1 cellular context compared by ENCODE assay signal in the genomic region with DNA sequence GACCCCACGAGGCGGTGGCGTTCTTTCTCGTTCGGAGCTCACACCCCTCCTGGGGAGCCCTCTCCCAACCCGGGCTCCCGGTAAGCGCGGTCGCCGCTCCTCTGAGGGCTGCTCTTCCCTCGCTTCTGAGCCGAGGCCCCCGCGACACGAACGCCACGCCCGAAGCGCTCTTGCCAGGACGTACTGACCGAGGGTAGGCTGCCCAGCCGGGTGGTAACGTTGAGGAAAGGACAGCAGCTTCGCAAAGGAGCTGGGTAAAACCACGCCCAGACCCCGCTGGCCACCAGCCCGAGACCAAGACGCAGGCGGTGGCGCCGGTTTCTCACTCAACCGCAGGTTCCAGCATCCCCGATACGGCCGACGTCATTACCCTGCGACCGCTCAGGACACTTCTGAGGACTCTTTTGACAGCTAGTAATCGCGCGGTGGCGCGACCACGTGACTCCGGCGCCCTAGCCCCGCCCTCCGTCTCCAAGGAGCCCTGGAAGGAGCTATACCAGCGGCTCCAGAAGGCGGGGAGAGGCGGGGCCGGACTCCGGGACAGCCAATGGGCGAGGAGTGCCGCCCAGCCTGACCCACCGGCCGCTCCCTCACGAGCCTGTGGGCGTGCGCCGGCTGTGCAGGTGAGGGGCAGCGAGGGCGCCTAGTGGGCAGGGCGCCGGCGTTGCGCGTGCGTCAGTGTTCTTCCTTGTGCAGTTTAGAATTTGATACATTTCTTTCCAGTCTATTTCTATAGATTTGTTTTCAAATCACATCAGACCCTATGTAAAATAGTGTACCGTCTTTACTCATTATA.
A peak's percentile ranks its signal among the peaks of the same experiment; 100 is the strongest.
TF ChIP-seq lines count a peak whose summit lies in the region.

No MANE protein-coding gene starts in this region.

TF ChIP-seq in HepG2, 621 proteins besides CTCF, POLR2A, EP300 and RAD21 (continued from another document and continues in another):
- TF ChIP-seq NR2F2 (IDR thresholded peaks at IDR 0.05; ENCODE audit: borderline replicate concordance, low read depth), result no peak; the same call in 1 of the 2 replicates
- TF ChIP-seq TRIM24 (CRISPR knock-in tag; IDR thresholded peaks at IDR 0.05), result no peak
- TF ChIP-seq NRL (CRISPR knock-in tag; IDR thresholded peaks at IDR 0.05; ENCODE audit: borderline replicate concordance), result peak; percentile 98
- TF ChIP-seq, protein P1, sequence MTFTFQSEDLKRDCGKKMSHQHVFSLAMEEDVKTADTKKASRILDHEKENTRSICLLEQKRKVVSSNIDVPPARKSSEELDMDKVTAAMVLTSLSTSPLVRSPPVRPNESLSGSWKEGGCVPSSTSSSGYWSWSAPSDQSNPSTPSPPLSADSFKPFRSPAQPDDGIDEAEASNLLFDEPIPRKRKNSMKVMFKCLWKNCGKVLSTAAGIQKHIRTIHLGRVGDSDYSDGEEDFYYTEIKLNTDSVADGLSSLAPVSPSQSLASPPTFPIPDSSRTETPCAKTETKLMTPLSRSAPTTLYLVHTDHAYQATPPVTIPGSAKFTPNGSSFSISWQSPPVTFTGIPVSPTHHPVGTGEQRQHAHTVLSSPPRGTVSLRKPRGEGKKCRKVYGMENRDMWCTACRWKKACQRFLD (CRISPR knock-in tag; IDR thresholded peaks at IDR 0.05; ENCODE audit: borderline replicate concordance), result no peak; the same call in 1 of the 2 replicates
- TF ChIP-seq, protein P2, sequence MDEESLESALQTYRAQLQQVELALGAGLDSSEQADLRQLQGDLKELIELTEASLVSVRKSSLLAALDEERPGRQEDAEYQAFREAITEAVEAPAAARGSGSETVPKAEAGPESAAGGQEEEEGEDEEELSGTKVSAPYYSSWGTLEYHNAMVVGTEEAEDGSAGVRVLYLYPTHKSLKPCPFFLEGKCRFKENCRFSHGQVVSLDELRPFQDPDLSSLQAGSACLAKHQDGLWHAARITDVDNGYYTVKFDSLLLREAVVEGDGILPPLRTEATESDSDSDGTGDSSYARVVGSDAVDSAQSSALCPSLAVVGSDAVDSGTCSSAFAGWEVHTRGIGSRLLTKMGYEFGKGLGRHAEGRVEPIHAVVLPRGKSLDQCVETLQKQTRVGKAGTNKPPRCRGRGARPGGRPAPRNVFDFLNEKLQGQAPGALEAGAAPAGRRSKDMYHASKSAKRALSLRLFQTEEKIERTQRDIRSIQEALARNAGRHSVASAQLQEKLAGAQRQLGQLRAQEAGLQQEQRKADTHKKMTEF (CRISPR knock-in tag; IDR thresholded peaks at IDR 0.05), result peak; percentile 97
- TF ChIP-seq, protein P3, sequence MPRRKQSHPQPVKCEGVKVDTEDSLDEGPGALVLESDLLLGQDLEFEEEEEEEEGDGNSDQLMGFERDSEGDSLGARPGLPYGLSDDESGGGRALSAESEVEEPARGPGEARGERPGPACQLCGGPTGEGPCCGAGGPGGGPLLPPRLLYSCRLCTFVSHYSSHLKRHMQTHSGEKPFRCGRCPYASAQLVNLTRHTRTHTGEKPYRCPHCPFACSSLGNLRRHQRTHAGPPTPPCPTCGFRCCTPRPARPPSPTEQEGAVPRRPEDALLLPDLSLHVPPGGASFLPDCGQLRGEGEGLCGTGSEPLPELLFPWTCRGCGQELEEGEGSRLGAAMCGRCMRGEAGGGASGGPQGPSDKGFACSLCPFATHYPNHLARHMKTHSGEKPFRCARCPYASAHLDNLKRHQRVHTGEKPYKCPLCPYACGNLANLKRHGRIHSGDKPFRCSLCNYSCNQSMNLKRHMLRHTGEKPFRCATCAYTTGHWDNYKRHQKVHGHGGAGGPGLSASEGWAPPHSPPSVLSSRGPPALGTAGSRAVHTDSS (CRISPR knock-in tag; conservative IDR thresholded peaks at IDR 0.05), result no peak
- peak; percentile 78; the same call in 1 of the 2 replicates for TF ChIP-seq ZNF331 (CRISPR knock-in tag; IDR thresholded peaks at IDR 0.05)
- no peak for TF ChIP-seq MAFG (CRISPR knock-in tag; IDR thresholded peaks at IDR 0.05)
- TF ChIP-seq ZSCAN21 (CRISPR knock-in tag; IDR thresholded peaks at IDR 0.05; ENCODE audit: borderline replicate concordance), result peak; percentile 77
- TF ChIP-seq PCBP2 (optimal IDR thresholded peaks at IDR 0.05; ENCODE audit: low read depth, low read length, poor library complexity, severe bottlenecking), result no peak
- TF ChIP-seq ZFP36L1 (CRISPR knock-in tag; IDR thresholded peaks at IDR 0.05), result peak; percentile 75; the same call in 1 of the 2 replicates
- TF ChIP-seq ZNF451 (CRISPR knock-in tag; IDR thresholded peaks at IDR 0.05), result peak; percentile 78
- no peak for TF ChIP-seq SCMH1 (CRISPR knock-in tag; IDR thresholded peaks at IDR 0.05; ENCODE audit: borderline replicate concordance)
- peak; percentile 94; the same call in 1 of the 2 replicates for TF ChIP-seq NFKB2 (CRISPR knock-in tag; IDR thresholded peaks at IDR 0.05; ENCODE audit: borderline replicate concordance)
- peak; percentile 88 for TF ChIP-seq POLR2G (IDR thresholded peaks at IDR 0.05; ENCODE audit: low read depth, low read length)
- TF ChIP-seq HMGA1 (CRISPR knock-in tag; conservative IDR thresholded peaks at IDR 0.05), result no peak
- no peak for TF ChIP-seq ZNF7 (CRISPR knock-in tag; IDR thresholded peaks at IDR 0.05)
- TF ChIP-seq SP5 (CRISPR knock-in tag; IDR thresholded peaks at IDR 0.05; ENCODE audit: borderline replicate concordance, low read depth), result peak; percentile 68
- peak; percentile 92 for TF ChIP-seq RBM39 (IDR thresholded peaks at IDR 0.05; ENCODE audit: low read depth, low read length, poor library complexity, severe bottlenecking)
- no peak; the same call in 1 of the 2 replicates for TF ChIP-seq ZNF44 (CRISPR knock-in tag; IDR thresholded peaks at IDR 0.05)
- peak; percentile 61 for TF ChIP-seq GFI1 (CRISPR knock-in tag; IDR thresholded peaks at IDR 0.05; ENCODE audit: borderline replicate concordance)
- TF ChIP-seq, protein P4, sequence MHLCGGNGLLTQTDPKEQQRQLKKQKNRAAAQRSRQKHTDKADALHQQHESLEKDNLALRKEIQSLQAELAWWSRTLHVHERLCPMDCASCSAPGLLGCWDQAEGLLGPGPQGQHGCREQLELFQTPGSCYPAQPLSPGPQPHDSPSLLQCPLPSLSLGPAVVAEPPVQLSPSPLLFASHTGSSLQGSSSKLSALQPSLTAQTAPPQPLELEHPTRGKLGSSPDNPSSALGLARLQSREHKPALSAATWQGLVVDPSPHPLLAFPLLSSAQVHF (CRISPR knock-in tag; IDR thresholded peaks at IDR 0.05), result no peak
- no peak for TF ChIP-seq MATR3 (CRISPR knock-in tag; IDR thresholded peaks at IDR 0.05)
- TF ChIP-seq, protein P5, sequence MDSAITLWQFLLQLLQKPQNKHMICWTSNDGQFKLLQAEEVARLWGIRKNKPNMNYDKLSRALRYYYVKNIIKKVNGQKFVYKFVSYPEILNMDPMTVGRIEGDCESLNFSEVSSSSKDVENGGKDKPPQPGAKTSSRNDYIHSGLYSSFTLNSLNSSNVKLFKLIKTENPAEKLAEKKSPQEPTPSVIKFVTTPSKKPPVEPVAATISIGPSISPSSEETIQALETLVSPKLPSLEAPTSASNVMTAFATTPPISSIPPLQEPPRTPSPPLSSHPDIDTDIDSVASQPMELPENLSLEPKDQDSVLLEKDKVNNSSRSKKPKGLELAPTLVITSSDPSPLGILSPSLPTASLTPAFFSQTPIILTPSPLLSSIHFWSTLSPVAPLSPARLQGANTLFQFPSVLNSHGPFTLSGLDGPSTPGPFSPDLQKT (CRISPR knock-in tag; IDR thresholded peaks at IDR 0.05; ENCODE audit: borderline replicate concordance), result no peak
- TF ChIP-seq, protein P6, sequence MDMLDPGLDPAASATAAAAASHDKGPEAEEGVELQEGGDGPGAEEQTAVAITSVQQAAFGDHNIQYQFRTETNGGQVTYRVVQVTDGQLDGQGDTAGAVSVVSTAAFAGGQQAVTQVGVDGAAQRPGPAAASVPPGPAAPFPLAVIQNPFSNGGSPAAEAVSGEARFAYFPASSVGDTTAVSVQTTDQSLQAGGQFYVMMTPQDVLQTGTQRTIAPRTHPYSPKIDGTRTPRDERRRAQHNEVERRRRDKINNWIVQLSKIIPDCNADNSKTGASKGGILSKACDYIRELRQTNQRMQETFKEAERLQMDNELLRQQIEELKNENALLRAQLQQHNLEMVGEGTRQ (IDR thresholded peaks at IDR 0.05; ENCODE audit: low read depth, low read length), result peak; percentile 93
- TF ChIP-seq, protein P6 (CRISPR knock-in tag; IDR thresholded peaks at IDR 0.05; ENCODE audit: borderline replicate concordance), result peak; percentile 98
- peak; percentile 88; the same call in 1 of the 2 replicates for TF ChIP-seq ZKSCAN8 (CRISPR knock-in tag; IDR thresholded peaks at IDR 0.05; ENCODE audit: borderline replicate concordance)
- TF ChIP-seq NPAS2 (CRISPR knock-in tag; IDR thresholded peaks at IDR 0.05; ENCODE audit: borderline replicate concordance), result no peak
- no peak for TF ChIP-seq POLR2AphosphoS2 (IDR thresholded peaks at IDR 0.05; ENCODE audit: low read depth, low read length)
- TF ChIP-seq ZMYM2 (CRISPR knock-in tag; IDR thresholded peaks at IDR 0.05), result no peak
- TF ChIP-seq, protein P7, sequence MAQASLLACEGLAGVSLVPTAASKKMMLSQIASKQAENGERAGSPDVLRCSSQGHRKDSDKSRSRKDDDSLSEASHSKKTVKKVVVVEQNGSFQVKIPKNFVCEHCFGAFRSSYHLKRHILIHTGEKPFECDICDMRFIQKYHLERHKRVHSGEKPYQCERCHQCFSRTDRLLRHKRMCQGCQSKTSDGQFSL (CRISPR knock-in tag; IDR thresholded peaks at IDR 0.05), result no peak
- TF ChIP-seq, protein P8, sequence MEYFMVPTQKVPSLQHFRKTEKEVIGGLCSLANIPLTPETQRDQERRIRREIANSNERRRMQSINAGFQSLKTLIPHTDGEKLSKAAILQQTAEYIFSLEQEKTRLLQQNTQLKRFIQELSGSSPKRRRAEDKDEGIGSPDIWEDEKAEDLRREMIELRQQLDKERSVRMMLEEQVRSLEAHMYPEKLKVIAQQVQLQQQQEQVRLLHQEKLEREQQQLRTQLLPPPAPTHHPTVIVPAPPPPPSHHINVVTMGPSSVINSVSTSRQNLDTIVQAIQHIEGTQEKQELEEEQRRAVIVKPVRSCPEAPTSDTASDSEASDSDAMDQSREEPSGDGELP (IDR thresholded peaks at IDR 0.05; ENCODE audit: borderline replicate concordance, low read depth), result peak; percentile 79; the same call in 1 of the 2 replicates
- no peak for TF ChIP-seq GTF2F1 (IDR thresholded peaks at IDR 0.05; ENCODE audit: low read length)
- TF ChIP-seq ZNF260 (CRISPR knock-in tag; IDR thresholded peaks at IDR 0.05; ENCODE audit: borderline replicate concordance, low read depth), result no peak
- TF ChIP-seq CAMTA2 (CRISPR knock-in tag; IDR thresholded peaks at IDR 0.05; ENCODE audit: borderline replicate concordance), result peak; percentile 55; the same call in 1 of the 2 replicates
- TF ChIP-seq ZBTB7A (CRISPR knock-in tag; IDR thresholded peaks at IDR 0.05), result peak; percentile 5; the same call in 1 of the 2 replicates
- peak; percentile 88 for TF ChIP-seq ZNF883 (CRISPR knock-in tag; IDR thresholded peaks at IDR 0.05; ENCODE audit: not compliant biosample characterization)
- TF ChIP-seq, protein P9, sequence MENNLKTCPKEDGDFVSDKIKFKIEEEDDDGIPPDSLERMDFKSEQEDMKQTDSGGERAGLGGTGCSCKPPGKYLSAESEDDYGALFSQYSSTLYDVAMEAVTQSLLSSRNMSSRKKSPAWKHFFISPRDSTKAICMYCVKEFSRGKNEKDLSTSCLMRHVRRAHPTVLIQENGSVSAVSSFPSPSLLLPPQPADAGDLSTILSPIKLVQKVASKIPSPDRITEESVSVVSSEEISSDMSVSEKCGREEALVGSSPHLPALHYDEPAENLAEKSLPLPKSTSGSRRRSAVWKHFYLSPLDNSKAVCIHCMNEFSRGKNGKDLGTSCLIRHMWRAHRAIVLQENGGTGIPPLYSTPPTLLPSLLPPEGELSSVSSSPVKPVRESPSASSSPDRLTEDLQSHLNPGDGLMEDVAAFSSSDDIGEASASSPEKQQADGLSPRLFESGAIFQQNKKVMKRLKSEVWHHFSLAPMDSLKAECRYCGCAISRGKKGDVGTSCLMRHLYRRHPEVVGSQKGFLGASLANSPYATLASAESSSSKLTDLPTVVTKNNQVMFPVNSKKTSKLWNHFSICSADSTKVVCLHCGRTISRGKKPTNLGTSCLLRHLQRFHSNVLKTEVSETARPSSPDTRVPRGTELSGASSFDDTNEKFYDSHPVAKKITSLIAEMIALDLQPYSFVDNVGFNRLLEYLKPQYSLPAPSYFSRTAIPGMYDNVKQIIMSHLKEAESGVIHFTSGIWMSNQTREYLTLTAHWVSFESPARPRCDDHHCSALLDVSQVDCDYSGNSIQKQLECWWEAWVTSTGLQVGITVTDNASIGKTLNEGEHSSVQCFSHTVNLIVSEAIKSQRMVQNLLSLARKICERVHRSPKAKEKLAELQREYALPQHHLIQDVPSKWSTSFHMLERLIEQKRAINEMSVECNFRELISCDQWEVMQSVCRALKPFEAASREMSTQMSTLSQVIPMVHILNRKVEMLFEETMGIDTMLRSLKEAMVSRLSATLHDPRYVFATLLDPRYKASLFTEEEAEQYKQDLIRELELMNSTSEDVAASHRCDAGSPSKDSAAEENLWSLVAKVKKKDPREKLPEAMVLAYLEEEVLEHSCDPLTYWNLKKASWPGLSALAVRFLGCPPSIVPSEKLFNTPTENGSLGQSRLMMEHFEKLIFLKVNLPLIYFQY (CRISPR knock-in tag; IDR thresholded peaks at IDR 0.05; ENCODE audit: borderline replicate concordance), result peak; percentile 23; the same call in 1 of the 2 replicates
- TF ChIP-seq, protein P10, sequence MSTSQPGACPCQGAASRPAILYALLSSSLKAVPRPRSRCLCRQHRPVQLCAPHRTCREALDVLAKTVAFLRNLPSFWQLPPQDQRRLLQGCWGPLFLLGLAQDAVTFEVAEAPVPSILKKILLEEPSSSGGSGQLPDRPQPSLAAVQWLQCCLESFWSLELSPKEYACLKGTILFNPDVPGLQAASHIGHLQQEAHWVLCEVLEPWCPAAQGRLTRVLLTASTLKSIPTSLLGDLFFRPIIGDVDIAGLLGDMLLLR (CRISPR knock-in tag; IDR thresholded peaks at IDR 0.05), result peak; percentile 92
- TF ChIP-seq SYNCRIP (IDR thresholded peaks at IDR 0.05; ENCODE audit: insufficient read depth, low read depth, low read length), result no peak
- peak; percentile 42; the same call in 1 of the 2 replicates for TF ChIP-seq SOX13 (IDR thresholded peaks at IDR 0.05)
- TF ChIP-seq SOX13 (CRISPR knock-in tag; conservative IDR thresholded peaks at IDR 0.05 in 1 of 2, IDR thresholded peaks at IDR 0.05 in 1 of 2), result peak in 1 of 2 experiments; percentile 43; a peak in 1 of 4 replicates
- peak; percentile 99 for TF ChIP-seq MEIS2 (CRISPR knock-in tag; IDR thresholded peaks at IDR 0.05)
- TF ChIP-seq CEBPB (IDR thresholded peaks at IDR 0.05; ENCODE audit: borderline replicate concordance, low read depth, low read length), result no peak
